ENCODE assay signal across 14 cellular contexts in genomic region chr12:109892748-109893147, GRCh38. TPM values are rescaled to one million over a fixed set of nuclear protein-coding genes. Genes with fewer than 3 reads are reported as not detected.
DNase-seq lines count a peak whose midpoint lies in the region; ATAC-seq and TF ChIP-seq lines count a peak whose summit lies in the region.
"Had no signal": no experiment of that assay in that cellular context is flagged by ENCODE, and none has a peak within 500 bp of the region (broad histone marks: within the 10 kb centered on the region; RNA-seq: fewer than 3 reads in every experiment).

No MANE protein-coding gene starts in this region.

- H2BK120ac ChIP-seq in IMR-90 (ENCODE audit: low read depth, low read length), result no peak overlapping the region

- H3K36me3 Mint-ChIP-seq in activated CD4-positive, alpha-beta T cell treated with anti-CD3 and anti-CD28 coated beads for 36 hours (ENCODE audit: low read depth), result no peaks in the 10 kb centered on the region
- H3K36me3 Mint-ChIP-seq in type B pancreatic cell (no peaks in the 10 kb centered on the region), nephron progenitor cell (ENCODE audit: low read depth) (no peaks in the 10 kb centered on the region)

- no peaks in the 10 kb centered on the region; the same call in 1 of the 2 replicates for H3K27me3 ChIP-seq in IMR-90 (ENCODE audit: control insufficient read depth, insufficient read depth, low read length)
- no peaks in the 10 kb centered on the region for H3K27me3 ChIP-seq in neutrophil

- no peaks in the 10 kb centered on the region for H3K79me1 ChIP-seq in IMR-90 (ENCODE audit: low read depth in 1 of 2, low read length in 2 of 2)

- DNase-seq in activated CD4-positive, alpha-beta T cell treated with anti-CD3 and anti-CD28 coated beads for 36 hours, result peak; percentile 19
- no peak for DNase-seq in activated CD4-positive, alpha-beta T cell treated with anti-CD3 and anti-CD28 coated beads, Interleukin-2, amount 50 U/mL, for 1 hour
- no peak for DNase-seq in IMR-90
- DNase-seq in epidermal melanocyte (ENCODE audit: insufficient read length, low spot score), result no peak
- DNase-seq in type B pancreatic cell (ENCODE audit: extremely low spot score, unreplicated experiment), result no peak
- DNase-seq in nephron progenitor cell, result no peak
- DNase-seq: activated T-cell treated with anti-CD3 and anti-CD28 coated beads, Interleukin-2, amount 50 U/mL, for 24 hours; dermis blood vessel endothelial cell; stimulated activated CD4-positive, alpha-beta T cell treated with anti-CD3 and anti-CD28 coated beads, Interleukin-4, amount 100 ng/mL, for 4 hours had no signal

- no peak overlapping the region for H2AK5ac ChIP-seq in IMR-90 (ENCODE audit: low read depth, low read length)

- H3K36me3 ChIP-seq in IMR-90 (ENCODE audit: control insufficient read depth, insufficient read depth, low read length), result no peaks in the 10 kb centered on the region
- H3K36me3 ChIP-seq in neutrophil, result no peaks in the 10 kb centered on the region

- intact Hi-C loops in activated CD4-positive, alpha-beta T cell treated with anti-CD3 and anti-CD28 coated beads for 36 hours (cut with DNase I, micrococcal nuclease), result no loop called here
- intact Hi-C loops in IMR-90 (cut with micrococcal nuclease), result no loop called here

- no peak overlapping the region for H2AK9ac ChIP-seq in IMR-90 (replicated peaks; ENCODE audit: low read depth, low read length, poor library complexity)

- H2AFZ ChIP-seq in IMR-90 (replicated peaks; ENCODE audit: low read length, poor library complexity), result no peak overlapping the region

- H3K27ac Mint-ChIP-seq in activated CD4-positive, alpha-beta T cell treated with anti-CD3 and anti-CD28 coated beads for 36 hours, result no peak overlapping the region
- H3K27ac Mint-ChIP-seq in type B pancreatic cell, result no peak overlapping the region
- H3K27ac Mint-ChIP-seq in nephron progenitor cell, result no peak overlapping the region

- no peak overlapping the region for H3K18ac ChIP-seq in IMR-90 (ENCODE audit: low read depth, low read length)

- no CpG with 5 or more reads among the region's 4 CpGs for WGBS in IMR-90 (ENCODE audit: extremely low coverage in 2 of 2, insufficient read length in 1 of 2), 2 experiments

- H3K27ac ChIP-seq in IMR-90 (ENCODE audit: insufficient read depth, low read length), result no peak overlapping the region
- peak overlapping the region; percentile 75 for H3K27ac ChIP-seq in neutrophil

- H3K4ac ChIP-seq in IMR-90 (ENCODE audit: low read depth, low read length), result no peak overlapping the region

- CTCF ChIA-PET in activated CD4-positive, alpha-beta T cell treated with anti-CD3 and anti-CD28 coated beads for 36 hours (lab: Charles Lee), result interaction anchor here (1.4 kb wide), 1 partner anchor 11 kb away, joined by 5 read pairs; no protein-coding TSS in a partner anchor
- CTCF ChIA-PET in IMR-90 (lab: Yijun Ruan, JAX), result no interaction called here

- H3K4me1 Mint-ChIP-seq in activated CD4-positive, alpha-beta T cell treated with anti-CD3 and anti-CD28 coated beads for 36 hours, result peaks cover 22% of the 10 kb centered on the region
- H3K4me1 Mint-ChIP-seq in type B pancreatic cell (ENCODE audit: unreplicated experiment) (peaks cover 6% of the 10 kb centered on the region), nephron progenitor cell (peaks cover 8% of the 10 kb centered on the region)

- BruUV-seq in IMR-90 (replicated peaks; lab: Mats Ljungman, UMichigan), result no TSS peak

- TF ChIP-seq CTCF in IMR-90 (conservative IDR thresholded peaks at IDR 0.05; ENCODE audit: low read depth, low read length), result no peak
- TF ChIP-seq CTCF in neutrophil (IDR thresholded peaks at IDR 0.05), result no peak
- TF ChIP-seq CTCF in type B pancreatic cell (conservative IDR thresholded peaks at IDR 0.05), result no peak
- TF ChIP-seq CTCF in nephron progenitor cell (IDR thresholded peaks at IDR 0.05), result no peak

- no peak overlapping the region for H3K14ac ChIP-seq in IMR-90 (replicated peaks; ENCODE audit: low read depth, low read length)

- H4K91ac ChIP-seq in IMR-90 (ENCODE audit: insufficient read depth, low read depth, low read length), result no peak overlapping the region

- H3K23ac ChIP-seq in IMR-90 (ENCODE audit: low read depth, low read length), result no peak overlapping the region

- no peaks in the 10 kb centered on the region for H3K9me3 Mint-ChIP-seq in activated CD4-positive, alpha-beta T cell treated with anti-CD3 and anti-CD28 coated beads for 36 hours (ENCODE audit: low read depth)
- no peaks in the 10 kb centered on the region for H3K9me3 Mint-ChIP-seq in type B pancreatic cell
- no peaks in the 10 kb centered on the region for H3K9me3 Mint-ChIP-seq in nephron progenitor cell
- H3K9me3 Mint-ChIP-seq: activated T-cell treated with anti-CD3 and anti-CD28 coated beads, Interleukin-2, amount 50 U/mL, for 24 hours had no signal

- TF ChIP-seq POLR2A in IMR-90 (IDR thresholded peaks at IDR 0.05; ENCODE audit: low read depth, low read length), result no peak

- TF ChIP-seq RAD21 in IMR-90 (IDR thresholded peaks at IDR 0.05; ENCODE audit: low read length), result no peak

- in situ Hi-C loops in IMR-90 (cut with MboI; ENCODE audit: low sequenced_read_pairs), result no loop called here

- no peak overlapping the region for H2BK20ac ChIP-seq in IMR-90 (ENCODE audit: low read depth, low read length)

- H3K9me3 ChIP-seq in IMR-90 (ENCODE audit: control insufficient read depth, insufficient read depth, low read length) (no peaks in the 10 kb centered on the region), neutrophil (no peaks in the 10 kb centered on the region)

- no peak overlapping the region for H3K4me3 ChIP-seq in IMR-90 (ENCODE audit: insufficient read depth, low read depth, low read length)
- H3K4me3 ChIP-seq in neutrophil (ENCODE audit: low read depth in 1 of 2, low read length in 1 of 2), result no peak overlapping the region

- 0 out of 2 replicates have a peak, but pooled peaks cover 6% of the 10 kb centered on the region for H3K4me1 ChIP-seq in IMR-90 (ENCODE audit: control insufficient read depth, insufficient read depth, low read length)
- peaks cover 31 to 44% of the 10 kb centered on the region in 2 experiments for H3K4me1 ChIP-seq in neutrophil (ENCODE audit: control insufficient read depth in 1 of 2, insufficient read depth in 1 of 2, low read depth in 1 of 2, low read length in 1 of 2)

- no peak overlapping the region for H3K4me2 ChIP-seq in IMR-90 (ENCODE audit: low read depth, low read length)

- dilution Hi-C loops in IMR-90 (cut with HindIII; ENCODE audit: low sequenced_read_pairs, unreplicated experiment), result no loop called here

- 0 out of 3 replicates have a peak overlapping the region, but pooled peaks have one; percentile 9 for H2BK15ac ChIP-seq in IMR-90 (ENCODE audit: low read depth, low read length)

- POLR2A ChIA-PET in activated CD4-positive, alpha-beta T cell treated with anti-CD3 and anti-CD28 coated beads for 36 hours (lab: Charles Lee), result interaction anchor here (0.7 kb wide), 1 partner anchor 17 kb away, joined by 4 read pairs; no protein-coding TSS in a partner anchor
- POLR2A ChIA-PET in IMR-90 (lab: Charles Lee; ENCODE audit: unreplicated experiment), result no interaction called here

- H4K20me1 ChIP-seq in IMR-90 (ENCODE audit: insufficient read depth, low read length), result no peaks in the 10 kb centered on the region

- no peak overlapping the region for H3K9ac ChIP-seq in IMR-90 (ENCODE audit: low read depth, low read length)

- H4K5ac ChIP-seq in IMR-90 (ENCODE audit: low read depth, low read length), result no peak overlapping the region

- H3K9me1 ChIP-seq in IMR-90 (ENCODE audit: insufficient read depth, low read length), result peaks cover 4% of the 10 kb centered on the region; the same call in 1 of the 2 replicates

- H2BK5ac ChIP-seq in IMR-90 (ENCODE audit: low read depth, low read length, poor library complexity, severe bottlenecking), result no peak overlapping the region

- ATAC-seq in activated CD4-positive, alpha-beta T cell treated with anti-CD3 and anti-CD28 coated beads for 36 hours, result no peak
- ATAC-seq in GM21737 (IDR thresholded peaks at IDR 0.05; ENCODE audit: unreplicated experiment) (peak; percentile 63), IMR-90 (ENCODE audit: low read depth) (no peak)
- ATAC-seq: SK-N-SH treated with all-trans-retinoic acid at 6 μM for 48 hours had no signal

- H4K8ac ChIP-seq in IMR-90 (ENCODE audit: low read depth in 2 of 2, low read length in 2 of 2), result no peak overlapping the region

- H3K27me3 Mint-ChIP-seq in activated CD4-positive, alpha-beta T cell treated with anti-CD3 and anti-CD28 coated beads for 36 hours, result no peaks in the 10 kb centered on the region
- peaks cover 11% of the 10 kb centered on the region for H3K27me3 Mint-ChIP-seq in type B pancreatic cell
- H3K27me3 Mint-ChIP-seq in nephron progenitor cell (ENCODE audit: low read depth, poor library complexity), result peaks cover 4% of the 10 kb centered on the region
- H3K27me3 Mint-ChIP-seq: activated T-cell treated with anti-CD3 and anti-CD28 coated beads, Interleukin-2, amount 50 U/mL, for 24 hours had no signal

- H3K4me3 Mint-ChIP-seq in activated CD4-positive, alpha-beta T cell treated with anti-CD3 and anti-CD28 coated beads for 36 hours, result no peak overlapping the region
- H3K4me3 Mint-ChIP-seq in type B pancreatic cell (no peak overlapping the region), nephron progenitor cell (no peak overlapping the region)
- H3K4me3 Mint-ChIP-seq: activated T-cell treated with anti-CD3 and anti-CD28 coated beads, Interleukin-2, amount 50 U/mL, for 24 hours had no signal

- H3K56ac ChIP-seq in IMR-90 (ENCODE audit: extremely low read depth, insufficient read depth, low read length), result no peak overlapping the region

TF ChIP-seq in IMR-90, 13 proteins besides CTCF, POLR2A, EP300 and RAD21 (continues in another document):
- TF ChIP-seq FOS (IDR thresholded peaks at IDR 0.05; ENCODE audit: low read depth, low read length), result no peak

RNA-seq across cellular contexts. Expression of gene TCHP, which starts 7.3 kb away (rescaled TPM):
- total RNA-seq in activated CD4-positive, alpha-beta T cell treated with anti-CD3 and anti-CD28 coated beads for 36 hours, result 10 to 100 TPM; 15.1 to 16.1 TPM
- 6.1 and 11.4 TPM in 2 replicates for total RNA-seq in IMR-90 (2012; rRNA removed)
- polyA plus RNA-seq in IMR-90 (2012; rRNA removed), result 10.9 and 13.4 TPM in 2 replicates
- polyA plus RNA-seq in IMR-90 (2012; cell fraction: cytosol; rRNA removed), result 9.3 and 11.2 TPM in 2 replicates
- polyA plus RNA-seq in IMR-90 (2012; cell fraction: nucleus; rRNA removed; ENCODE audit: low replicate concordance), result 40.1 and 40.5 TPM in 2 replicates
- total RNA-seq in type B pancreatic cell (ENCODE audit: low replicate concordance), result 21.6 TPM in 2 replicates

RNA-seq across cellular contexts. Expression of gene GLTP, which starts 12.4 kb away (rescaled TPM):
- total RNA-seq in activated CD4-positive, alpha-beta T cell treated with anti-CD3 and anti-CD28 coated beads for 36 hours, result 10 to 100 TPM; 24.2 to 26.9 TPM
- total RNA-seq in IMR-90 (2012; rRNA removed) (58.4 and 67.2 TPM in 2 replicates), type B pancreatic cell (ENCODE audit: low replicate concordance) (48.7 and 118 TPM in 2 replicates)
- polyA plus RNA-seq in IMR-90 (2012; rRNA removed), result 32.5 and 34.4 TPM in 2 replicates
- polyA plus RNA-seq in IMR-90 (2012; cell fraction: cytosol; rRNA removed), result 23.4 and 23.7 TPM in 2 replicates
- 5.7 and 6.9 TPM in 2 replicates for polyA plus RNA-seq in IMR-90 (2012; cell fraction: nucleus; rRNA removed; ENCODE audit: low replicate concordance)

RNA-seq across cellular contexts. Expression of gene TRPV4, which starts 59.5 kb away (rescaled TPM):
- not detected for total RNA-seq in activated CD4-positive, alpha-beta T cell treated with anti-CD3 and anti-CD28 coated beads for 36 hours
- total RNA-seq in IMR-90 (2012; rRNA removed), result 1.1 TPM in 2 replicates
- 6.1 and 6.6 TPM in 2 replicates for polyA plus RNA-seq in IMR-90 (2012; rRNA removed)
- polyA plus RNA-seq in IMR-90 (2012; cell fraction: cytosol; rRNA removed), result 4.6 and 7.1 TPM in 2 replicates
- 10.1 and 18.5 TPM in 2 replicates for polyA plus RNA-seq in IMR-90 (2012; cell fraction: nucleus; rRNA removed; ENCODE audit: low replicate concordance)
- 2.1 and 3.1 TPM in 2 replicates for total RNA-seq in type B pancreatic cell (ENCODE audit: low replicate concordance)
- total RNA-seq: HT-29 had no signal
- polyA plus RNA-seq: neural cell had no signal
